Comparison of ENCODE assay signal across 10 cellular contexts in genomic region chr2:179107737-179108136, GRCh38. TPM values are rescaled to one million over a fixed set of nuclear protein-coding genes. Genes with fewer than 3 reads are reported as not detected.
DNase-seq lines count a peak whose midpoint lies in the region; ATAC-seq and TF ChIP-seq lines count a peak whose summit lies in the region.
"Had no signal": no experiment of that assay in that cellular context is flagged by ENCODE, and none has a peak within 500 bp of the region (broad histone marks: within the 10 kb centered on the region; RNA-seq: fewer than 3 reads in every experiment).

No MANE protein-coding gene starts in this region.

- H3K4me3 Mint-ChIP-seq in natural killer cell treated with Interleukin-12 subunit alpha and Interleukin-12 subunit beta and Interleukin-15 and Interleukin-18, amount 100 ng/mL, for 72 hours, result peak overlapping the region; percentile 11
- no peak overlapping the region for H3K4me3 Mint-ChIP-seq in natural killer cell
- H3K4me3 Mint-ChIP-seq: dendritic cell treated with granulocyte-macrophage colony-stimulating factor and Interleukin-4, amounts not matched to agents 40 ng/mL and 50 ng/mL, for 4 days had no signal

- peaks cover 13% of the 10 kb centered on the region for H3K36me3 Mint-ChIP-seq in natural killer cell treated with Interleukin-12 subunit alpha and Interleukin-12 subunit beta and Interleukin-15 and Interleukin-18, amount 100 ng/mL, for 72 hours
- H3K36me3 Mint-ChIP-seq in natural killer cell, result no peaks in the 10 kb centered on the region

- no peaks in the 10 kb centered on the region for H3K9me3 Mint-ChIP-seq in natural killer cell treated with Interleukin-12 subunit alpha and Interleukin-12 subunit beta and Interleukin-15 and Interleukin-18, amount 100 ng/mL, for 72 hours
- H3K9me3 Mint-ChIP-seq in natural killer cell, result no peaks in the 10 kb centered on the region
- H3K9me3 Mint-ChIP-seq: dendritic cell treated with granulocyte-macrophage colony-stimulating factor and Interleukin-4, amounts not matched to agents 40 ng/mL and 50 ng/mL, for 4 days had no signal

- H3K27me3 ChIP-seq in H7 (ENCODE audit: control insufficient read depth, insufficient read depth, low read length), result no peaks in the 10 kb centered on the region

- H3K36me3 ChIP-seq in H7 (replicated peaks; ENCODE audit: control insufficient read depth, insufficient read depth, low read length), result no peaks in the 10 kb centered on the region; the same call in none of the 2 replicates

- DNase-seq in natural killer cell treated with Interleukin-12 subunit alpha and Interleukin-12 subunit beta and Interleukin-15 and Interleukin-18, amount 100 ng/mL, for 72 hours (ENCODE audit: low spot score), result no peak
- DNase-seq in natural killer cell (no peak), HT1080 (ENCODE audit: low read depth) (peak; percentile 41), epithelial cell of esophagus (ENCODE audit: low read depth) (peak; percentile 27), hippocampal formation (lab: John Stamatoyannopoulos, UW) (no peak), HEK293T (ENCODE audit: extremely low spot score) (no peak), H7 (no peak)

- CTCF ChIA-PET in HEK293T (lab: Yijun Ruan, JAX), result no interaction called here

- intact Hi-C loops in natural killer cell (cut with micrococcal nuclease), result no loop called here

- TF ChIP-seq CTCF in natural killer cell (IDR thresholded peaks at IDR 0.05), result no peak
- no peak for TF ChIP-seq CTCF in epithelial cell of esophagus (IDR thresholded peaks at IDR 0.05; ENCODE audit: insufficient read depth, low read depth, low read length, missing control alignments)

- no peaks in the 10 kb centered on the region for H3K27me3 Mint-ChIP-seq in natural killer cell treated with Interleukin-12 subunit alpha and Interleukin-12 subunit beta and Interleukin-15 and Interleukin-18, amount 100 ng/mL, for 72 hours
- H3K27me3 Mint-ChIP-seq in natural killer cell (ENCODE audit: low read depth in 2 of 2), result no peaks in the 10 kb centered on the region
- H3K27me3 Mint-ChIP-seq: dendritic cell treated with granulocyte-macrophage colony-stimulating factor and Interleukin-4, amounts not matched to agents 40 ng/mL and 50 ng/mL, for 4 days had no signal

- POLR2A ChIA-PET in HEK293T (lab: Yijun Ruan, JAX), result no interaction called here

- ATAC-seq in natural killer cell treated with Interleukin-12 subunit alpha and Interleukin-12 subunit beta and Interleukin-15 and Interleukin-18, amount 100 ng/mL, for 72 hours, result peak; percentile 67 to 77
- no peak for ATAC-seq in natural killer cell
- ATAC-seq in GM21786 (IDR thresholded peaks at IDR 0.05; ENCODE audit: unreplicated experiment), result no peak

- no peak overlapping the region for H3K4me3 ChIP-seq in epithelial cell of esophagus (ENCODE audit: low read length)
- H3K4me3 ChIP-seq in H7 (ENCODE audit: insufficient read depth, low read depth, low read length), result no peak overlapping the region
- H3K4me3 ChIP-seq: thoracic aorta had no signal

- H3K4me1 Mint-ChIP-seq in natural killer cell treated with Interleukin-12 subunit alpha and Interleukin-12 subunit beta and Interleukin-15 and Interleukin-18, amount 100 ng/mL, for 72 hours (ENCODE audit: low read depth in 2 of 2), result peaks cover 10 to 19% of the 10 kb centered on the region in 2 donors
- H3K4me1 Mint-ChIP-seq in natural killer cell, result peaks cover 0 to 10% of the 10 kb centered on the region in 2 donors

- H3K27ac Mint-ChIP-seq in natural killer cell treated with Interleukin-12 subunit alpha and Interleukin-12 subunit beta and Interleukin-15 and Interleukin-18, amount 100 ng/mL, for 72 hours, result peak overlapping the region; percentile 0 to 8
- no peak overlapping the region for H3K27ac Mint-ChIP-seq in natural killer cell
- H3K27ac Mint-ChIP-seq: dendritic cell treated with granulocyte-macrophage colony-stimulating factor and Interleukin-4, amounts not matched to agents 40 ng/mL and 50 ng/mL, for 4 days had no signal

TF ChIP-seq in HEK293T, 16 proteins besides CTCF, POLR2A, EP300 and RAD21:
- TF ChIP-seq FOXA1 (IDR thresholded peaks at IDR 0.05) (no peak), SP1 (IDR thresholded peaks at IDR 0.05) (no peak), TARDBP (IDR thresholded peaks at IDR 0.05) (no peak), ARNT (IDR thresholded peaks at IDR 0.05) (no peak), L3MBTL2 (conservative IDR thresholded peaks at IDR 0.05) (no peak), FOXM1 (IDR thresholded peaks at IDR 0.05; ENCODE audit: borderline replicate concordance) (no peak), ZNF384 (IDR thresholded peaks at IDR 0.05) (no peak), SUZ12 (IDR thresholded peaks at IDR 0.05) (no peak), HDGF (IDR thresholded peaks at IDR 0.05; ENCODE audit: borderline replicate concordance) (no peak), LEF1 (IDR thresholded peaks at IDR 0.05; ENCODE audit: borderline replicate concordance) (no peak), ELF4 (IDR thresholded peaks at IDR 0.05) (no peak), NFRKB (IDR thresholded peaks at IDR 0.05) (no peak), CTBP1 (IDR thresholded peaks at IDR 0.05; ENCODE audit: borderline replicate concordance) (no peak), BHLHE40 (IDR thresholded peaks at IDR 0.05; ENCODE audit: borderline replicate concordance) (no peak), PKNOX1 (IDR thresholded peaks at IDR 0.05) (no peak), FOXK2 (IDR thresholded peaks at IDR 0.05) (no peak)

RNA-seq across cellular contexts. Expression of gene CCDC141, which starts 57.8 kb away (rescaled TPM):
- 1 to 10 TPM in 1 of 2 donors, under 1 TPM in 1; 0.24 to 1.2 TPM for total RNA-seq in natural killer cell treated with Interleukin-12 subunit alpha and Interleukin-12 subunit beta and Interleukin-15 and Interleukin-18, amount 100 ng/mL, for 72 hours
- total RNA-seq in natural killer cell, result 1 to 10 TPM; 2.0 to 3.1 (median 2.0) TPM
- not detected in 2 replicates for total RNA-seq in HT1080 (2014; rRNA removed; shearing (Covaris generic))
- 0.01 TPM in 1 of 2 replicates, not detected in the other for polyA plus RNA-seq in HT1080 (2015; cell fraction: cytosol; rRNA removed)
- polyA plus RNA-seq in HT1080 (2015; cell fraction: nucleus; rRNA removed), result not detected in 2 replicates
- 0.37 and 1.2 TPM in 2 replicates for total RNA-seq in H7 (2014; rRNA removed; shearing (Covaris generic))

Comparison
In these comparisons a context has a peak if more than half of its experiments do, and no peak if none do; other contexts are left out.
1. ATAC-seq: peak in natural killer cell treated with Interleukin-12 subunit alpha and Interleukin-12 subunit beta and Interleukin-15 and Interleukin-18, amount 100 ng/mL, for 72 hours (2 of 2); none in natural killer cell (0 of 3) and GM21786 (single experiment).
2. H3K27ac Mint-ChIP-seq: peak in natural killer cell treated with Interleukin-12 subunit alpha and Interleukin-12 subunit beta and Interleukin-15 and Interleukin-18, amount 100 ng/mL, for 72 hours (2 of 2); none in natural killer cell (0 of 2).
3. DNase-seq: peak in HT1080 (single experiment) and epithelial cell of esophagus (single experiment); none in natural killer cell treated with Interleukin-12 subunit alpha and Interleukin-12 subunit beta and Interleukin-15 and Interleukin-18, amount 100 ng/mL, for 72 hours (single experiment), natural killer cell (single experiment), hippocampal formation (0 of 2), HEK293T (single experiment) and H7 (single experiment).